13 cellular contexts compared by ENCODE assay signal in genomic region chr5:119358901-119359603, GRCh38.
DNase-seq lines count a peak whose midpoint lies in the region; ATAC-seq and TF ChIP-seq lines count a peak whose summit lies in the region.
"Had no signal": no experiment of that assay in that cellular context is flagged by ENCODE, and none has a peak within 500 bp of the region (broad histone marks: within the 10 kb centered on the region; RNA-seq: fewer than 3 reads in every experiment).

No MANE protein-coding gene starts in this region.

- no peak for ATAC-seq in effector memory CD8-positive, alpha-beta T cell (replicated peaks)
- no peak for ATAC-seq in stimulated activated naive CD8-positive, alpha-beta T cell treated with anti-CD3 and anti-CD28 coated beads, Interleukin-15, amount 100 ng/mL, for 72 hours
- ATAC-seq in HG03025 (IDR thresholded peaks at IDR 0.05; ENCODE audit: low FRiP score, unreplicated experiment) (no peak), GM19328 (IDR thresholded peaks at IDR 0.05; ENCODE audit: unreplicated experiment) (no peak), GM19324 (IDR thresholded peaks at IDR 0.05; ENCODE audit: low FRiP score, unreplicated experiment) (no peak)
- ATAC-seq: left lobe of liver had no signal

- no peak overlapping the region for H3K27ac ChIP-seq in OCI-LY3 (ENCODE audit: low read length)
- H3K27ac ChIP-seq: dorsolateral prefrontal cortex, VCaP had no signal

- no peak for TF ChIP-seq CTCF in OCI-LY3 (IDR thresholded peaks at IDR 0.05; ENCODE audit: low read depth, low read length)

- no peaks in the 10 kb centered on the region for H3K27me3 ChIP-seq in OCI-LY3 (ENCODE audit: low read depth, low read length)

- H4K20me1 ChIP-seq in OCI-LY3 (ENCODE audit: insufficient read depth, low read length): peaks cover 65% of the 10 kb centered on the region

- no peaks in the 10 kb centered on the region for H3K9me3 Mint-ChIP-seq in activated T-cell treated with anti-CD3 and anti-CD28 coated beads, Interleukin-2, amount 50 U/mL, for 24 hours
- H3K9me3 Mint-ChIP-seq in effector memory CD8-positive, alpha-beta T cell: no peaks in the 10 kb centered on the region
- H3K9me3 Mint-ChIP-seq in stimulated activated naive CD8-positive, alpha-beta T cell treated with anti-CD3 and anti-CD28 coated beads, Interleukin-15, amount 100 ng/mL, for 72 hours: no peaks in the 10 kb centered on the region

- H3K9ac ChIP-seq in OCI-LY3 (ENCODE audit: low read length): peak overlapping the region; percentile 86; the same call in 1 of the 2 replicates

- H3K36me3 ChIP-seq in OCI-LY3 (replicated peaks; ENCODE audit: low read depth, low read length): peaks cover 26% of the 10 kb centered on the region

- H2AFZ ChIP-seq in OCI-LY3 (ENCODE audit: low read depth, low read length): no peak overlapping the region

- peak overlapping the region; percentile 91 for H3K4me2 ChIP-seq in OCI-LY3 (ENCODE audit: low read length)

- peaks cover 95% of the 10 kb centered on the region for H3K79me2 ChIP-seq in OCI-LY3 (ENCODE audit: low read length)

- no peaks in the 10 kb centered on the region for H3K27me3 Mint-ChIP-seq in activated T-cell treated with anti-CD3 and anti-CD28 coated beads, Interleukin-2, amount 50 U/mL, for 24 hours
- H3K27me3 Mint-ChIP-seq in effector memory CD8-positive, alpha-beta T cell: no peaks in the 10 kb centered on the region
- H3K27me3 Mint-ChIP-seq in stimulated activated naive CD8-positive, alpha-beta T cell treated with anti-CD3 and anti-CD28 coated beads, Interleukin-15, amount 100 ng/mL, for 72 hours: no peaks in the 10 kb centered on the region

- H3K4me1 Mint-ChIP-seq in activated T-cell treated with anti-CD3 and anti-CD28 coated beads, Interleukin-2, amount 50 U/mL, for 24 hours (ENCODE audit: low read depth): peaks cover 69% of the 10 kb centered on the region
- H3K4me1 Mint-ChIP-seq in effector memory CD8-positive, alpha-beta T cell (ENCODE audit: low read depth in 2 of 2): peaks cover 77 to 89% of the 10 kb centered on the region in 2 donors
- peaks cover 66% of the 10 kb centered on the region for H3K4me1 Mint-ChIP-seq in stimulated activated naive CD8-positive, alpha-beta T cell treated with anti-CD3 and anti-CD28 coated beads, Interleukin-15, amount 100 ng/mL, for 72 hours

- peaks cover 83% of the 10 kb centered on the region for H3K36me3 Mint-ChIP-seq in activated T-cell treated with anti-CD3 and anti-CD28 coated beads, Interleukin-2, amount 50 U/mL, for 24 hours (ENCODE audit: low read depth)
- H3K36me3 Mint-ChIP-seq in effector memory CD8-positive, alpha-beta T cell (ENCODE audit: insufficient read depth): peaks cover 20% of the 10 kb centered on the region

- no peaks in the 10 kb centered on the region for H3K9me3 ChIP-seq in OCI-LY3 (ENCODE audit: insufficient read depth, low read length)

- H3K4me3 Mint-ChIP-seq in activated T-cell treated with anti-CD3 and anti-CD28 coated beads, Interleukin-2, amount 50 U/mL, for 24 hours: peak overlapping the region; percentile 99
- H3K4me3 Mint-ChIP-seq in effector memory CD8-positive, alpha-beta T cell: peak overlapping the region; percentile 94 to 96
- peak overlapping the region; percentile 94 to 99 for H3K4me3 Mint-ChIP-seq in stimulated activated naive CD8-positive, alpha-beta T cell treated with anti-CD3 and anti-CD28 coated beads, Interleukin-15, amount 100 ng/mL, for 72 hours

- H3K4me3 ChIP-seq in OCI-LY3 (ENCODE audit: low read length): peak overlapping the region; percentile 99
- H3K4me3 ChIP-seq: dorsolateral prefrontal cortex had no signal

- H3K4me1 ChIP-seq in OCI-LY3 (ENCODE audit: low read length): peaks cover 78% of the 10 kb centered on the region

- DNase-seq in activated T-cell treated with anti-CD3 and anti-CD28 coated beads, Interleukin-2, amount 50 U/mL, for 24 hours: no peak
- no peak for DNase-seq in activated T-cell treated with anti-CD3 and anti-CD28 coated beads for 4 hours
- DNase-seq in effector memory CD8-positive, alpha-beta T cell: no peak
- DNase-seq in stimulated activated naive CD8-positive, alpha-beta T cell treated with anti-CD3 and anti-CD28 coated beads, Interleukin-15, amount 100 ng/mL, for 72 hours: no peak
- DNase-seq: ACHN, dorsolateral prefrontal cortex, H7 had no signal

- H3K27ac Mint-ChIP-seq in activated T-cell treated with anti-CD3 and anti-CD28 coated beads, Interleukin-2, amount 50 U/mL, for 24 hours: peak overlapping the region; percentile 92
- H3K27ac Mint-ChIP-seq in effector memory CD8-positive, alpha-beta T cell: peak overlapping the region; percentile 90 to 97
- peak overlapping the region in 1 of 2 donors; percentile 89 for H3K27ac Mint-ChIP-seq in stimulated activated naive CD8-positive, alpha-beta T cell treated with anti-CD3 and anti-CD28 coated beads, Interleukin-15, amount 100 ng/mL, for 72 hours
